Comparison of ENCODE assay signal across 8 cellular contexts in the genomic region with DNA sequence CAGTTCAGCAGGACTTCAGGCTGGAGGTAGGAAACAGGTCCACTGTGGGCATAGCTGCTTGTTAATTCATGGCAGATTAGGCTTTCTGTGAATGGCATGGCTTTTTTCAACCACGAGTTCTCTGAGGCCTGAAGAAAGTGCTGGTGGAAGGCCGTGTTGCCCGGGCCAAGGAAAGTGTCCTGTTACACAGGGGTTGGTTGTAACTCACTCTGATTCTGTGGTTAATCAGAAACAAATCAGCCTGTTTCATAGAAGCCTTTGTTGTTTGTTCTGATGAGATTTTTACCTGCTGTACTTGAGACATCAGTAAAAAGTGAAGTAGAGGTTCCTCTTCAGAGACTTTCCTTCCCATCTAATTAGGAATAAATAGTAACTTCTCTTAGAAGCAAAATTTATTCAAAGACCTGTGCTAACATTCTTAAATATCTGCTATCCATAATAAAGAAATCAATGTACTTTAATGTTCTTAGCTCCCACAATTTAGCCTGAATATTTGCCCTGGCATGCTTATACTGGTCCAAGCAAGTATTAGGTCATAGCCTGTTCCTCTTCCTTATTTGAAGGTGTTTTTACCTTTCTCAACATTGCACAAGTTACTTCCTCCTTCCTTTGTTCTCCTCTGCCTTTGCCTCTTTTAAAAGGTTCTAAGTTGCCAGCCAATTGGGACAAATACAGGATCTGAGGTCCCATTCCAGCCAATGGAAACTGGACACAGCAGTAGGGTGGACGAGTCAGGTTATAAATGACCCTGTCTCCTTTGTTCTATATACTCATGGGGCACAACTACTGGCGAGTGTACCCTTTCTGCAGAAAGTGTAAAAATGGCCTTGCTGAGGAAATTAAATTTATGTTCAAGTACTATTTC. TPM values are rescaled to one million over a fixed set of nuclear protein-coding genes. Genes with fewer than 3 reads are reported as not detected.
DNase-seq lines count a peak whose midpoint lies in the region; ATAC-seq, FAIRE-seq and TF ChIP-seq lines count a peak whose summit lies in the region.
"Not testable (repeated sequence)": the region's sequence is repeated elsewhere in the genome, so short reads cannot be mapped to it uniquely, and the experiment has no call there.

No MANE protein-coding gene starts in this region.

- not testable (repeated sequence) for H2BK12ac ChIP-seq in H9 (ENCODE audit: insufficient read length, low read depth, low read length)

- H4K5ac ChIP-seq in H9 (ENCODE audit: insufficient read length, low read depth, low read length): not testable (repeated sequence)

- dilution Hi-C loops in keratinocyte (cut with MboI; ENCODE audit: extremely low pct_ligation_motif_present, low sequenced_read_pairs): not testable (repeated sequence)

- not testable (repeated sequence) for DNase-seq in H9; WTC11 (ENCODE audit: low spot score); body of pancreas; epithelial cell of prostate (ENCODE audit: low read depth, low spot score); keratinocyte (ENCODE audit: low read depth, low spot score); naive thymus-derived CD8-positive, alpha-beta T cell

- H3K4ac ChIP-seq in H9 (ENCODE audit: low read depth, low read length): not testable (repeated sequence)

- H3K27me3 ChIP-seq in H9 (ENCODE audit: insufficient read depth, low read length); body of pancreas; keratinocyte (ENCODE audit: control insufficient read depth, extremely low read depth, insufficient read depth, low read length): not testable (repeated sequence)

- H3K27me3 Mint-ChIP-seq in H9 (ENCODE audit: low read depth); WTC11 (ENCODE audit: low read depth); naive thymus-derived CD8-positive, alpha-beta T cell: not testable (repeated sequence)

- peak overlapping the region in 2 of 3 experiments; percentile 40 to 77; a peak in 3 of 7 replicates for H3K27ac Mint-ChIP-seq in H9
- H3K27ac Mint-ChIP-seq in WTC11: peak overlapping the region; percentile 4; the same call in 1 of the 2 replicates
- H3K27ac Mint-ChIP-seq in naive thymus-derived CD8-positive, alpha-beta T cell: peak overlapping the region in 7 of 10 donors; percentile 15 to 86 (median 48)

- H3K79me2 ChIP-seq in H9 (ENCODE audit: insufficient read depth, low read length): not testable (repeated sequence)
- H3K79me2 ChIP-seq in keratinocyte (ENCODE audit: control insufficient read depth, insufficient read depth, low read length): peaks cover 14% of the 10 kb centered on the region

- CTCF ChIA-PET in WTC11 (lab: Charles Lee): interaction anchor here (0.6 kb wide), 1 partner anchor 11 kb away, joined by 3 read pairs; no protein-coding TSS in a partner anchor

- not testable (repeated sequence) for H2BK20ac ChIP-seq in H9 (ENCODE audit: low read depth, low read length, poor library complexity, severe bottlenecking)

- not testable (repeated sequence) for H3K18ac ChIP-seq in H9 (ENCODE audit: insufficient read length, low read depth, low read length)

- not testable (repeated sequence) for H3T11ph ChIP-seq in H9 (ENCODE audit: low read length)

- H2AFZ ChIP-seq in H9 (ENCODE audit: low read length): not testable (repeated sequence)
- peak overlapping the region; percentile 59 for H2AFZ ChIP-seq in keratinocyte (ENCODE audit: control insufficient read depth, low read length)

- not testable (repeated sequence) for H3K9me3 ChIP-seq in H9 (ENCODE audit: control insufficient read depth, low read depth, low read length); body of pancreas
- peaks cover 11% of the 10 kb centered on the region for H3K9me3 ChIP-seq in keratinocyte (ENCODE audit: control insufficient read depth, low read depth, low read length)

- not testable (repeated sequence) for H4K20me1 ChIP-seq in H9 (ENCODE audit: control insufficient read depth, insufficient read depth, insufficient read length); keratinocyte (ENCODE audit: control insufficient read depth, extremely low read depth, insufficient read depth, low read length)

- not testable (repeated sequence) for TF ChIP-seq POLR2A in body of pancreas (IDR thresholded peaks at IDR 0.05)

- H2BK120ac ChIP-seq in H9 (ENCODE audit: low read depth, low read length, poor library complexity, severe bottlenecking): not testable (repeated sequence)

- H3K9ac ChIP-seq in H9 (ENCODE audit: extremely low read depth, insufficient read length, low read length): not testable (repeated sequence)
- H3K9ac ChIP-seq in keratinocyte (ENCODE audit: control insufficient read depth, extremely low read depth, insufficient read depth, low read length): peak overlapping the region; percentile 73

- not testable (repeated sequence) for H3K23me2 ChIP-seq in H9 (ENCODE audit: insufficient read length, low read depth, low read length, poor library complexity, severe bottlenecking)

- not testable (repeated sequence) for H3K4me3 Mint-ChIP-seq in H9, WTC11
- peak overlapping the region in 1 of 10 donors; percentile 23 for H3K4me3 Mint-ChIP-seq in naive thymus-derived CD8-positive, alpha-beta T cell

- H2BK15ac ChIP-seq in H9 (ENCODE audit: low read depth, low read length): not testable (repeated sequence)

- H3K36me3 Mint-ChIP-seq in H9 (ENCODE audit: insufficient read depth in 1 of 3, low read depth in 3 of 3) (peaks cover 6 to 30% (median 29%) of the 10 kb centered on the region in 3 experiments; a peak in 6 of 7 replicates), WTC11 (peaks cover 16% of the 10 kb centered on the region)
- H3K36me3 Mint-ChIP-seq in naive thymus-derived CD8-positive, alpha-beta T cell: peaks cover 0 to 61% (median 41%) of the 10 kb centered on the region in 3 donors

- peak; percentile 79 for FAIRE-seq in keratinocyte (lab: Jason Lieb, UNC)

- H3K9me3 Mint-ChIP-seq in H9; WTC11; naive thymus-derived CD8-positive, alpha-beta T cell: not testable (repeated sequence)

- not testable (repeated sequence) for H3K79me1 ChIP-seq in H9 (ENCODE audit: insufficient read depth, low read depth, low read length, poor library complexity, severe bottlenecking)

- not testable (repeated sequence) for H3K27ac ChIP-seq in H9 (ENCODE audit: insufficient read length, low read depth, low read length)
- H3K27ac ChIP-seq in body of pancreas: peak overlapping the region in 3 of 4 donors; percentile 21 to 42 (median 33)
- H3K27ac ChIP-seq in epithelial cell of prostate: peak overlapping the region; percentile 99
- peak overlapping the region; percentile 87 for H3K27ac ChIP-seq in keratinocyte (ENCODE audit: control insufficient read depth, insufficient read depth, low read length)
- H3K27ac ChIP-seq in skin epidermis: peak overlapping the region in 20 of 21 experiments; percentile 2 to 80 (median 60)
- peak overlapping the region; percentile 39 for H3K27ac ChIP-seq in urinary bladder (ENCODE audit: low read depth)

- H2AK5ac ChIP-seq in H9 (ENCODE audit: insufficient read length, low read length): not testable (repeated sequence)

- TF ChIP-seq CTCF in H9 (conservative IDR thresholded peaks at IDR 0.05); WTC11 (IDR thresholded peaks at IDR 0.05); body of pancreas (IDR thresholded peaks at IDR 0.05); keratinocyte (optimal IDR thresholded peaks at IDR 0.05 in 1 of 3, IDR thresholded peaks at IDR 0.05 in 1 of 3, conservative IDR thresholded peaks at IDR 0.05 in 1 of 3; ENCODE audit: extremely low read depth in 1 of 3, insufficient read depth in 2 of 3, low read length in 3 of 3): not testable (repeated sequence)

- POLR2A ChIA-PET in WTC11 (lab: Charles Lee): interaction anchor here (1.2 kb wide), 1 partner anchor 12 kb away, joined by 7 read pairs; no protein-coding TSS in a partner anchor
- POLR2A ChIA-PET in naive thymus-derived CD8-positive, alpha-beta T cell (lab: Charles Lee): not testable (repeated sequence)

- not testable (repeated sequence) for H3K36me3 ChIP-seq in body of pancreas (replicated peaks in 1 of 2; ENCODE audit: insufficient read depth in 1 of 2, low read depth in 2 of 2); keratinocyte (ENCODE audit: control insufficient read depth in 2 of 2, extremely low read depth in 1 of 2, insufficient read depth in 2 of 2, low read length in 2 of 2); urinary bladder (ENCODE audit: insufficient read depth)

- intact Hi-C loops in body of pancreas (cut with DNase I): not testable (repeated sequence)

- H3K4me3 ChIP-seq in body of pancreas; keratinocyte (ENCODE audit: control insufficient read depth in 2 of 3, extremely low read depth in 1 of 3, insufficient read depth in 2 of 3, low read depth in 1 of 3, low read length in 3 of 3); skin epidermis; urinary bladder (ENCODE audit: low read depth, low read length): not testable (repeated sequence)

- H3K4me1 Mint-ChIP-seq in H9 (peaks cover 11 to 15% of the 10 kb centered on the region in 2 experiments), WTC11 (peaks cover 17% of the 10 kb centered on the region)
- peaks cover 18 to 61% (median 45%) of the 10 kb centered on the region in 4 donors for H3K4me1 Mint-ChIP-seq in naive thymus-derived CD8-positive, alpha-beta T cell

- H3K14ac ChIP-seq in H9 (ENCODE audit: insufficient read depth, low read length): not testable (repeated sequence)

- not testable (repeated sequence) for H2BK5ac ChIP-seq in H9 (ENCODE audit: insufficient read length, low read length)

- H3K9me1 ChIP-seq in keratinocyte (ENCODE audit: control insufficient read depth, extremely low read depth, insufficient read depth, low read length): not testable (repeated sequence)

- H3K23ac ChIP-seq in H9 (ENCODE audit: insufficient read length, low read depth, low read length): not testable (repeated sequence)

- H3K4me2 ChIP-seq in H9 (ENCODE audit: insufficient read depth, insufficient read length, low read length): not testable (repeated sequence)
- peak overlapping the region; percentile 54 for H3K4me2 ChIP-seq in keratinocyte (ENCODE audit: control insufficient read depth, extremely low read depth, insufficient read depth, low read depth, low read length)

- not testable (repeated sequence) for H4K91ac ChIP-seq in H9 (ENCODE audit: insufficient read length, low read depth, low read length)

- H3K4me1 ChIP-seq in H9 (ENCODE audit: insufficient read depth, low read length); urinary bladder (ENCODE audit: insufficient read depth): not testable (repeated sequence)
- H3K4me1 ChIP-seq in body of pancreas (peaks cover 24% of the 10 kb centered on the region), keratinocyte (ENCODE audit: control insufficient read depth, extremely low read depth, insufficient read depth, low read length) (peaks cover 34% of the 10 kb centered on the region)

- not testable (repeated sequence) for ATAC-seq in WTC11; body of pancreas; naive thymus-derived CD8-positive, alpha-beta T cell

- not testable (repeated sequence) for H4K8ac ChIP-seq in H9 (replicated peaks; ENCODE audit: insufficient read length, low read depth, low read length)

- no CpG with 5 or more reads among the region's 5 CpGs for WGBS in H9 (ENCODE audit: extremely low coverage, insufficient read length, low lambda C conversion rate)
- 67 to 79% methylated on average over 3 to 5 of the region's 5 CpGs for WGBS in body of pancreas, 2 donors
- WGBS in urinary bladder: 77% methylated on average over 5 of the region's 5 CpGs

- H3K56ac ChIP-seq in H9 (ENCODE audit: insufficient read length, low read depth, low read length): not testable (repeated sequence)

RNA-seq across cellular contexts. Expression of a gene that starts 10.8 kb away (rescaled TPM):
- total RNA-seq in H9 (2021) (24.8 and 29.6 TPM in 2 replicates), WTC11 (2021) (35.4 to 38.7 TPM (median 36.9 TPM) in 3 replicates), body of pancreas (10 to 100 TPM; 30.9 to 77.8 TPM), urinary bladder (44.6 TPM)
- polyA plus RNA-seq in keratinocyte (13.7 to 33.1 TPM (median 19.4 TPM) in 3 replicates), urinary bladder (55.9 TPM)
- 4.7 TPM for polyA plus RNA-seq in keratinocyte (2011; ENCODE audit: low read depth)
- polyA plus RNA-seq in keratinocyte (2011; cell fraction: cytosol; rRNA removed): 11.7 and 12.0 TPM in 2 replicates
- 32.9 and 39.7 TPM in 2 replicates for polyA plus RNA-seq in keratinocyte (2011; cell fraction: nucleus; rRNA removed)
- polyA plus RNA-seq in keratinocyte (2012; ENCODE audit: low replicate concordance): 5.8 and 22.4 TPM in 2 replicates
- 15.9 to 44.8 TPM (median 24.6 TPM) in 3 replicates for polyA minus RNA-seq in keratinocyte
- polyA minus RNA-seq in keratinocyte (2011; cell fraction: cytosol; rRNA and poly(A)+ RNA removed): 19.0 TPM
- 23.3 and 28.5 TPM in 2 replicates for polyA minus RNA-seq in keratinocyte (2011; cell fraction: nucleus; rRNA and poly(A)+ RNA removed)
- 10 to 100 TPM; 83.5 to 83.9 TPM for total RNA-seq in naive thymus-derived CD8-positive, alpha-beta T cell
- polyA plus RNA-seq in naive thymus-derived CD8-positive, alpha-beta T cell: 10 to 100 TPM; 24.9 to 38.5 (median 28.5) TPM

Comparison
In these comparisons a context has a peak if more than half of its experiments do, and no peak if none do; other contexts are left out.
1. H3K27ac Mint-ChIP-seq: peak in every context shown above with its lines; median percentile 58 in H9; 48 in naive thymus-derived CD8-positive, alpha-beta T cell; 4 in WTC11.